In the genomic region with DNA sequence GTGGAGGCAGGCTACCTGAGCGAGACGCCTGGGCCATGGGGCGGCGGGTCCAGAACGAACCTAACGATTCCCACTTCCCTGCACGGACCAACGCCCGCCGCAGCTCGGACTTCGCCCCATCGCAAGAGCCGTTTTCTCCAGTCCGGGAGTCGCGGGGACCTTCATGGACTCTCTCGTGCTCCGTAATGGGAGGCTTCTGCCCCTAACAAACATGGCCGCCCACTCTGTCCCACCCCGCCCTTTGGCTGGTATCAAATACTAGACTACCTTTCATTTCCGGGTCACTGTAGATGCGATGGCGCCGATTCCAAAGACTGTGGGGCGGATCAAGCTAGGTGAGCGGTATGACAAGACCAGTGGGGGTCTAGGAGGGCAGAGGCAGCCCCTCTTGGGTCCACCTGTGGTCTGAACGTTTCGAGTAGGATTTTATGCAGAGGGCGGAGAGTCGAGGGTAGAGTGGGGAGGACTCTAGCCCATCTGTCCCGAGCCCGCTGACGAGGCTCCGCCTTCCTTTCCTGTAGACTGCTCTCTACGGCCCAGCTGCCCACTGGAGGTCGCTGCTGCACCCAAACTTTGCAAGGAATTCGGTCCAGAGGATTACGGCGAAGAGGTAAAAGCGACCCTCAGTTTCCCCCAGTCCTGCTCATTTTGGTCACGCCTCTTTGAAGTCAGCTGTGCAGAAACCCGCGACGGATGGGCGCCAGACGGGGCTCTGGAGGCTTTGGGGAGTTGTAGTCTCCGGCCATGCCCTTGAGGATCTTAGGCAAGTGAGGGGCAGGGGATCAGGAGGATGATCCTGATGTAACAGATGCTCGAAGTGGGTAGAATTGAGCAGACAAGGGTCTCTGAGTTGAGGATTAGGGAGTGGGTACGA, we compare ENCODE assay signal across 1 cellular context.
TF ChIP-seq lines count a peak whose summit lies in the region.

A gene with protein sequence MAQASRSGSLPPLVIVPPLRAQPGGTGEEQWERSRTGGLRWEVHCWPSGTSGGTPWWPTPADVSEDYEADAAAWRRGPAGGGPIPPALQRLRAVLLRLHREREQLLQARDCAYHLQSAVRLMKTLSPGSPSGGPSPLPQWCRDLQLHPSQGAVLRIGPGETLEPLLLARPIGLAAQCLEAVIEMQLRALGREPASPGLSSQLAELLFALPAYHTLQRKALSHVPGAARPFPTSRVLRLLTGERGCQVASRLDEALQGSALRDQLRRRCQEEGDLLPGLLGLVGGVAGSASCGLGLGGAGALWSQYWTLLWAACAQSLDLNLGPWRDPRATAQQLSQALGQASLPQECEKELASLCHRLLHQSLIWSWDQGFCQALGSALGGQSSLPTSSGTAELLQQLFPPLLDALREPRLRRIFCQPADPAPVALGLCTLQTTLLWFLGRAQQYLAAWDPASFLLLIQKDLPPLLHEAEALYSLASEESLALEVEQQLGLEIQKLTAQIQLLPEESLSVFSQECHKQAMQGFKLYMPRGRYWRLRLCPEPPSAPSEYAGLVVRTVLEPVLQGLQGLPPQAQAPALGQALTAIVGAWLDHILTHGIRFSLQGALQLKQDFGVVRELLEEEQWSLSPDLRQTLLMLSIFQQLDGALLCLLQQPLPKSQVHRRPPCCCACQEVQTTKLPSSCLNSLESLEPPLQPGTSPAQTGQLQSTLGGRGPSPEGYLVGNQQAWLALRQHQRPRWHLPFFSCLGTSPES (minus strand): TSS at position 198 of the 874 bp plus-strand sequence. CDS start 161 bp downstream, at position 37.
A gene (plus strand): TSS at position 281 of the 874 bp plus-strand sequence. CDS start 15 bp downstream, at position 296.

TF ChIP-seq in K562, 482 proteins besides CTCF, POLR2A, EP300 and RAD21 (continued from another document and continues in another):
- TF ChIP-seq, protein P1, sequence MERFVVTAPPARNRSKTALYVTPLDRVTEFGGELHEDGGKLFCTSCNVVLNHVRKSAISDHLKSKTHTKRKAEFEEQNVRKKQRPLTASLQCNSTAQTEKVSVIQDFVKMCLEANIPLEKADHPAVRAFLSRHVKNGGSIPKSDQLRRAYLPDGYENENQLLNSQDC (CRISPR knock-in tag; IDR thresholded peaks at IDR 0.05) = no peak
- TF ChIP-seq, protein P2, sequence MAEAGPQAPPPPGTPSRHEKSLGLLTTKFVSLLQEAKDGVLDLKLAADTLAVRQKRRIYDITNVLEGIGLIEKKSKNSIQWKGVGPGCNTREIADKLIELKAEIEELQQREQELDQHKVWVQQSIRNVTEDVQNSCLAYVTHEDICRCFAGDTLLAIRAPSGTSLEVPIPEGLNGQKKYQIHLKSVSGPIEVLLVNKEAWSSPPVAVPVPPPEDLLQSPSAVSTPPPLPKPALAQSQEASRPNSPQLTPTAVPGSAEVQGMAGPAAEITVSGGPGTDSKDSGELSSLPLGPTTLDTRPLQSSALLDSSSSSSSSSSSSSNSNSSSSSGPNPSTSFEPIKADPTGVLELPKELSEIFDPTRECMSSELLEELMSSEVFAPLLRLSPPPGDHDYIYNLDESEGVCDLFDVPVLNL (CRISPR knock-in tag; IDR thresholded peaks at IDR 0.05; ENCODE audit: low read depth) = peak; percentile 68; the same call in 1 of the 2 replicates
- TF ChIP-seq ZFPM2 (CRISPR knock-in tag; IDR thresholded peaks at IDR 0.05) = no peak
- TF ChIP-seq, protein P3, sequence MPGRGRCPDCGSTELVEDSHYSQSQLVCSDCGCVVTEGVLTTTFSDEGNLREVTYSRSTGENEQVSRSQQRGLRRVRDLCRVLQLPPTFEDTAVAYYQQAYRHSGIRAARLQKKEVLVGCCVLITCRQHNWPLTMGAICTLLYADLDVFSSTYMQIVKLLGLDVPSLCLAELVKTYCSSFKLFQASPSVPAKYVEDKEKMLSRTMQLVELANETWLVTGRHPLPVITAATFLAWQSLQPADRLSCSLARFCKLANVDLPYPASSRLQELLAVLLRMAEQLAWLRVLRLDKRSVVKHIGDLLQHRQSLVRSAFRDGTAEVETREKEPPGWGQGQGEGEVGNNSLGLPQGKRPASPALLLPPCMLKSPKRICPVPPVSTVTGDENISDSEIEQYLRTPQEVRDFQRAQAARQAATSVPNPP (IDR thresholded peaks at IDR 0.05; ENCODE audit: borderline replicate concordance, insufficient read depth, insufficient read length) = no peak
- TF ChIP-seq, protein P4, sequence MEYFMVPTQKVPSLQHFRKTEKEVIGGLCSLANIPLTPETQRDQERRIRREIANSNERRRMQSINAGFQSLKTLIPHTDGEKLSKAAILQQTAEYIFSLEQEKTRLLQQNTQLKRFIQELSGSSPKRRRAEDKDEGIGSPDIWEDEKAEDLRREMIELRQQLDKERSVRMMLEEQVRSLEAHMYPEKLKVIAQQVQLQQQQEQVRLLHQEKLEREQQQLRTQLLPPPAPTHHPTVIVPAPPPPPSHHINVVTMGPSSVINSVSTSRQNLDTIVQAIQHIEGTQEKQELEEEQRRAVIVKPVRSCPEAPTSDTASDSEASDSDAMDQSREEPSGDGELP (CRISPR knock-in tag; IDR thresholded peaks at IDR 0.05; ENCODE audit: borderline replicate concordance) = peak; percentile 80
- TF ChIP-seq ZNF766 (CRISPR knock-in tag; conservative IDR thresholded peaks at IDR 0.05) = 0 out of 2 replicates have a peak, but pooled peaks have one; percentile 42
- TF ChIP-seq SIRT6 (IDR thresholded peaks at IDR 0.05; ENCODE audit: low read depth, low read length) = no peak
- 0 out of 2 replicates have a peak, but pooled peaks have one; percentile 15 for TF ChIP-seq ZBTB7A (IDR thresholded peaks at IDR 0.05; ENCODE audit: borderline replicate concordance, control insufficient read depth, low read depth, low read length)
- TF ChIP-seq, protein P5, sequence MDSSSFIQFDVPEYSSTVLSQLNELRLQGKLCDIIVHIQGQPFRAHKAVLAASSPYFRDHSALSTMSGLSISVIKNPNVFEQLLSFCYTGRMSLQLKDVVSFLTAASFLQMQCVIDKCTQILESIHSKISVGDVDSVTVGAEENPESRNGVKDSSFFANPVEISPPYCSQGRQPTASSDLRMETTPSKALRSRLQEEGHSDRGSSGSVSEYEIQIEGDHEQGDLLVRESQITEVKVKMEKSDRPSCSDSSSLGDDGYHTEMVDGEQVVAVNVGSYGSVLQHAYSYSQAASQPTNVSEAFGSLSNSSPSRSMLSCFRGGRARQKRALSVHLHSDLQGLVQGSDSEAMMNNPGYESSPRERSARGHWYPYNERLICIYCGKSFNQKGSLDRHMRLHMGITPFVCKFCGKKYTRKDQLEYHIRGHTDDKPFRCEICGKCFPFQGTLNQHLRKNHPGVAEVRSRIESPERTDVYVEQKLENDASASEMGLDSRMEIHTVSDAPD (CRISPR knock-in tag; IDR thresholded peaks at IDR 0.05) = no peak
- TF ChIP-seq POLR2G (IDR thresholded peaks at IDR 0.05; ENCODE audit: low read depth, low read length) = peak; percentile 70
- TF ChIP-seq, protein P6, sequence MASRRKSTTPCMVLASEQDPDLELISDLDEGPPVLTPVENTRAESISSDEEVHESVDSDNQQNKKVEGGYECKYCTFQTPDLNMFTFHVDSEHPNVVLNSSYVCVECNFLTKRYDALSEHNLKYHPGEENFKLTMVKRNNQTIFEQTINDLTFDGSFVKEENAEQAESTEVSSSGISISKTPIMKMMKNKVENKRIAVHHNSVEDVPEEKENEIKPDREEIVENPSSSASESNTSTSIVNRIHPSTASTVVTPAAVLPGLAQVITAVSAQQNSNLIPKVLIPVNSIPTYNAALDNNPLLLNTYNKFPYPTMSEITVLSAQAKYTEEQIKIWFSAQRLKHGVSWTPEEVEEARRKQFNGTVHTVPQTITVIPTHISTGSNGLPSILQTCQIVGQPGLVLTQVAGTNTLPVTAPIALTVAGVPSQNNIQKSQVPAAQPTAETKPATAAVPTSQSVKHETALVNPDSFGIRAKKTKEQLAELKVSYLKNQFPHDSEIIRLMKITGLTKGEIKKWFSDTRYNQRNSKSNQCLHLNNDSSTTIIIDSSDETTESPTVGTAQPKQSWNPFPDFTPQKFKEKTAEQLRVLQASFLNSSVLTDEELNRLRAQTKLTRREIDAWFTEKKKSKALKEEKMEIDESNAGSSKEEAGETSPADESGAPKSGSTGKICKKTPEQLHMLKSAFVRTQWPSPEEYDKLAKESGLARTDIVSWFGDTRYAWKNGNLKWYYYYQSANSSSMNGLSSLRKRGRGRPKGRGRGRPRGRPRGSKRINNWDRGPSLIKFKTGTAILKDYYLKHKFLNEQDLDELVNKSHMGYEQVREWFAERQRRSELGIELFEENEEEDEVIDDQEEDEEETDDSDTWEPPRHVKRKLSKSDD (conservative IDR thresholded peaks at IDR 0.05; ENCODE audit: low read length) = 0 out of 2 replicates have a peak, but pooled peaks have one; percentile 59
- TF ChIP-seq NEUROD1 (IDR thresholded peaks at IDR 0.05; ENCODE audit: borderline replicate concordance, low read depth, low read length, partially characterized antibody) = peak; percentile 18
- 0 out of 4 replicates have a peak, but pooled peaks of 1 of the 2 experiments have one; percentile 6 for TF ChIP-seq NRF1 (conservative IDR thresholded peaks at IDR 0.05 in 1 of 2, IDR thresholded peaks at IDR 0.05 in 1 of 2)
- TF ChIP-seq GTF2A2 (tag; IDR thresholded peaks at IDR 0.05) = no peak
- TF ChIP-seq RNF2 (IDR thresholded peaks at IDR 0.05) = no peak
- TF ChIP-seq TAF7 (tag; IDR thresholded peaks at IDR 0.05) = peak; percentile 82
- TF ChIP-seq, protein P7, sequence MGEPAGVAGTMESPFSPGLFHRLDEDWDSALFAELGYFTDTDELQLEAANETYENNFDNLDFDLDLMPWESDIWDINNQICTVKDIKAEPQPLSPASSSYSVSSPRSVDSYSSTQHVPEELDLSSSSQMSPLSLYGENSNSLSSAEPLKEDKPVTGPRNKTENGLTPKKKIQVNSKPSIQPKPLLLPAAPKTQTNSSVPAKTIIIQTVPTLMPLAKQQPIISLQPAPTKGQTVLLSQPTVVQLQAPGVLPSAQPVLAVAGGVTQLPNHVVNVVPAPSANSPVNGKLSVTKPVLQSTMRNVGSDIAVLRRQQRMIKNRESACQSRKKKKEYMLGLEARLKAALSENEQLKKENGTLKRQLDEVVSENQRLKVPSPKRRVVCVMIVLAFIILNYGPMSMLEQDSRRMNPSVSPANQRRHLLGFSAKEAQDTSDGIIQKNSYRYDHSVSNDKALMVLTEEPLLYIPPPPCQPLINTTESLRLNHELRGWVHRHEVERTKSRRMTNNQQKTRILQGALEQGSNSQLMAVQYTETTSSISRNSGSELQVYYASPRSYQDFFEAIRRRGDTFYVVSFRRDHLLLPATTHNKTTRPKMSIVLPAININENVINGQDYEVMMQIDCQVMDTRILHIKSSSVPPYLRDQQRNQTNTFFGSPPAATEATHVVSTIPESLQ (CRISPR knock-in tag; IDR thresholded peaks at IDR 0.05) = peak; percentile 78; the same call in 1 of the 2 replicates
- peak; percentile 64 to 72; a peak in 3 of 4 replicates for TF ChIP-seq FOXK2 (conservative IDR thresholded peaks at IDR 0.05 in 1 of 2, IDR thresholded peaks at IDR 0.05 in 1 of 2; ENCODE audit: low read depth in 2 of 2)
- peak; percentile 86 for TF ChIP-seq ZNF263 (CRISPR knock-in tag; IDR thresholded peaks at IDR 0.05; ENCODE audit: borderline replicate concordance)
- TF ChIP-seq SUPT5H (IDR thresholded peaks at IDR 0.05) = peak; percentile 88
- TF ChIP-seq CREB1 (IDR thresholded peaks at IDR 0.05) = peak; percentile 42; the same call in 1 of the 2 replicates
- TF ChIP-seq CREB1 (CRISPR knock-in tag; IDR thresholded peaks at IDR 0.05) = peak; percentile 64
- peak; percentile 7 to 64; a peak in 1 of 4 replicates for TF ChIP-seq TBL1XR1 (IDR thresholded peaks at IDR 0.05; ENCODE audit: low read length in 2 of 2)
- peak; percentile 79 to 88 for TF ChIP-seq MAZ (CRISPR knock-in tag; conservative IDR thresholded peaks at IDR 0.05 in 1 of 2, IDR thresholded peaks at IDR 0.05 in 1 of 2)
- TF ChIP-seq DPF2 (IDR thresholded peaks at IDR 0.05) = peak; percentile 27; the same call in 1 of the 2 replicates
- no peak for TF ChIP-seq ZKSCAN1 (IDR thresholded peaks at IDR 0.05; ENCODE audit: low read depth, low read length)
- TF ChIP-seq SIX5 (IDR thresholded peaks at IDR 0.05; ENCODE audit: borderline replicate concordance in 1 of 2, insufficient read depth in 1 of 2, low read depth in 1 of 2, low read length in 2 of 2) = peak; percentile 48 to 60; a peak in 3 of 4 replicates
- 0 out of 2 replicates have a peak, but pooled peaks have one; percentile 77 for TF ChIP-seq LCOR (CRISPR knock-in tag; IDR thresholded peaks at IDR 0.05)
- TF ChIP-seq, protein P8, sequence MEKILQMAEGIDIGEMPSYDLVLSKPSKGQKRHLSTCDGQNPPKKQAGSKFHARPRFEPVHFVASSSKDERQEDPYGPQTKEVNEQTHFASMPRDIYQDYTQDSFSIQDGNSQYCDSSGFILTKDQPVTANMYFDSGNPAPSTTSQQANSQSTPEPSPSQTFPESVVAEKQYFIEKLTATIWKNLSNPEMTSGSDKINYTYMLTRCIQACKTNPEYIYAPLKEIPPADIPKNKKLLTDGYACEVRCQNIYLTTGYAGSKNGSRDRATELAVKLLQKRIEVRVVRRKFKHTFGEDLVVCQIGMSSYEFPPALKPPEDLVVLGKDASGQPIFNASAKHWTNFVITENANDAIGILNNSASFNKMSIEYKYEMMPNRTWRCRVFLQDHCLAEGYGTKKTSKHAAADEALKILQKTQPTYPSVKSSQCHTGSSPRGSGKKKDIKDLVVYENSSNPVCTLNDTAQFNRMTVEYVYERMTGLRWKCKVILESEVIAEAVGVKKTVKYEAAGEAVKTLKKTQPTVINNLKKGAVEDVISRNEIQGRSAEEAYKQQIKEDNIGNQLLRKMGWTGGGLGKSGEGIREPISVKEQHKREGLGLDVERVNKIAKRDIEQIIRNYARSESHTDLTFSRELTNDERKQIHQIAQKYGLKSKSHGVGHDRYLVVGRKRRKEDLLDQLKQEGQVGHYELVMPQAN (IDR thresholded peaks at IDR 0.05; ENCODE audit: borderline replicate concordance) = peak; percentile 66
- TF ChIP-seq, protein P9, sequence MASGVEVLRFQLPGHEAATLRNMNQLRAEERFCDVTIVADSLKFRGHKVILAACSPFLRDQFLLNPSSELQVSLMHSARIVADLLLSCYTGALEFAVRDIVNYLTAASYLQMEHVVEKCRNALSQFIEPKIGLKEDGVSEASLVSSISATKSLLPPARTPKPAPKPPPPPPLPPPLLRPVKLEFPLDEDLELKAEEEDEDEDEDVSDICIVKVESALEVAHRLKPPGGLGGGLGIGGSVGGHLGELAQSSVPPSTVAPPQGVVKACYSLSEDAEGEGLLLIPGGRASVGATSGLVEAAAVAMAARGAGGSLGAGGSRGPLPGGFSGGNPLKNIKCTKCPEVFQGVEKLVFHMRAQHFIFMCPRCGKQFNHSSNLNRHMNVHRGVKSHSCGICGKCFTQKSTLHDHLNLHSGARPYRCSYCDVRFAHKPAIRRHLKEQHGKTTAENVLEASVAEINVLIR (CRISPR knock-in tag; IDR thresholded peaks at IDR 0.05) = 0 out of 2 replicates have a peak, but pooled peaks have one; percentile 3
- peak; percentile 57 for TF ChIP-seq KDM5B (IDR thresholded peaks at IDR 0.05; ENCODE audit: insufficient replicate concordance, low read depth, low read length)
- TF ChIP-seq, protein P10, sequence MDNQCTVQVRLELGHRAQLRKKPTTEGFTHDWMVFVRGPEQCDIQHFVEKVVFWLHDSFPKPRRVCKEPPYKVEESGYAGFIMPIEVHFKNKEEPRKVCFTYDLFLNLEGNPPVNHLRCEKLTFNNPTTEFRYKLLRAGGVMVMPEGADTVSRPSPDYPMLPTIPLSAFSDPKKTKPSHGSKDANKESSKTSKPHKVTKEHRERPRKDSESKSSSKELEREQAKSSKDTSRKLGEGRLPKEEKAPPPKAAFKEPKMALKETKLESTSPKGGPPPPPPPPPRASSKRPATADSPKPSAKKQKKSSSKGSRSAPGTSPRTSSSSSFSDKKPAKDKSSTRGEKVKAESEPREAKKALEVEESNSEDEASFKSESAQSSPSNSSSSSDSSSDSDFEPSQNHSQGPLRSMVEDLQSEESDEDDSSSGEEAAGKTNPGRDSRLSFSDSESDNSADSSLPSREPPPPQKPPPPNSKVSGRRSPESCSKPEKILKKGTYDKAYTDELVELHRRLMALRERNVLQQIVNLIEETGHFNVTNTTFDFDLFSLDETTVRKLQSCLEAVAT (IDR thresholded peaks at IDR 0.05) = peak in 1 of 2 experiments; percentile 30; a peak in 1 of 4 replicates
- TF ChIP-seq NR1H2 (CRISPR knock-in tag; IDR thresholded peaks at IDR 0.05) = 0 out of 2 replicates have a peak, but pooled peaks have one; percentile 11
- TF ChIP-seq BCOR (IDR thresholded peaks at IDR 0.05) = peak; percentile 65; the same call in 1 of the 2 replicates
- peak; percentile 100 for TF ChIP-seq NR2C1 (IDR thresholded peaks at IDR 0.05)
- TF ChIP-seq NR2C1 (tag; IDR thresholded peaks at IDR 0.05) = peak; percentile 100
